Comparison of ENCODE assay signal across 26 cellular contexts in the genomic region with DNA sequence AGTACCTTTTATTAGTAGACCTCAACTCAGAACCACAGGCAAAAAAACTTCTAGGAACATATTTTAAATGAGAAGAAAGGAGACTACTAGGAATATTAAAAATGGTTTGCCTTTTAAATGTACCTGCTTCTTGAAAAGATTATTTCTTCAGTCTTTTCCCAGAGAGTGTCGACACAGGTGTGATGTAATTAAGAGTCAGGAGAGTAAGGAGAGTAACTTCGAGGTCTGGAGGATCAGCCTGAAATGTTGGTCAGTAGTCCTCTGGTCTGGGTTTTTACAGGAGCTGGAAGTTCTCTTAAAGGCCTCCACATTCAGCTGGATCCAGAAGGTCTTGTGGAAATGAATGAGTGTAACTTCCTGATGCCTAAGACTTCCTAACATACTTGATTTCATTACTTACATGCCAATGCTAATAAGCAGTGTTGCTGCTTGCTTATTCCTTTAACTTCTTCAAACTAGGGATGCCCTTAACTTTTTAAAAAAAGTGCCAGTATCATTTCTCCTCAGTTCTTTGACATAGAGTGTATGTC. TPM values are rescaled to one million over a fixed set of nuclear protein-coding genes. Genes with fewer than 3 reads are reported as not detected.
DNase-seq lines count a peak whose midpoint lies in the region; ATAC-seq and TF ChIP-seq lines count a peak whose summit lies in the region.
"Had no signal": no experiment of that assay in that cellular context is flagged by ENCODE, and none has a peak within 500 bp of the region (broad histone marks: within the 10 kb centered on the region; RNA-seq: fewer than 3 reads in every experiment).

KCTD4 (minus strand) TSS at position 345 of the 530 bp plus-strand sequence. CDS start 6,478 bp downstream, outside the sequence.

- H3K4me2 ChIP-seq in H9 (ENCODE audit: insufficient read depth, insufficient read length, low read length) = no peak within 1 kb of the TSS
- peak within 1 kb of the TSS; percentile 42 for H3K4me2 ChIP-seq in skeletal muscle satellite cell (ENCODE audit: low read length)

- no peaks in the 10 kb centered on the region for H3K27me3 ChIP-seq in H9 (ENCODE audit: insufficient read depth, low read length)
- H3K27me3 ChIP-seq in skeletal muscle satellite cell (ENCODE audit: control insufficient read depth, insufficient read depth, low read length) = no peaks in the 10 kb centered on the region
- H3K27me3 ChIP-seq: adrenal gland, MG63, tibial nerve had no signal

- CTCF ChIA-PET in WTC11 (lab: Charles Lee) = interaction anchor here (1.6 kb wide), 1 partner anchor 39 kb away, joined by 3 read pairs; no protein-coding TSS in a partner anchor

- no peaks in the 10 kb centered on the region for H3K9me3 ChIP-seq in H9 (ENCODE audit: control insufficient read depth, low read depth, low read length)
- H3K9me3 ChIP-seq in skeletal muscle satellite cell (replicated peaks; ENCODE audit: low read length) = no peaks in the 10 kb centered on the region
- H3K9me3 ChIP-seq: adrenal gland, MG63, tibial nerve had no signal

- H3K23ac ChIP-seq in H9 (ENCODE audit: insufficient read length, low read depth, low read length) = no peak within 1 kb of the TSS

- ATAC-seq in WTC11 (no peak), HG03469 (IDR thresholded peaks at IDR 0.05; ENCODE audit: unreplicated experiment) (no peak)
- ATAC-seq: esophagus mucosa; left colon; Right ventricle myocardium inferior; stimulated activated naive CD8-positive, alpha-beta T cell treated with anti-CD3 and anti-CD28 coated beads, Interleukin-15, Interleukin-2, amounts not matched to agents 100 U/mL and 50 U/mL, for 24 hours had no signal

- H3K36me3 ChIP-seq in skeletal muscle satellite cell (ENCODE audit: insufficient read depth, low read length) = peaks cover 4% of the 10 kb centered on the region
- H3K36me3 ChIP-seq: adrenal gland, tibial nerve had no signal

- peaks cover 6 to 9% of the 10 kb centered on the region in 2 experiments; a peak in 3 of 4 replicates for H3K4me1 Mint-ChIP-seq in H9
- H3K4me1 Mint-ChIP-seq in WTC11 = peaks cover 22% of the 10 kb centered on the region

- no peak within 1 kb of the TSS for H3K14ac ChIP-seq in H9 (ENCODE audit: insufficient read depth, low read length)

- H3K18ac ChIP-seq in H9 (ENCODE audit: insufficient read length, low read depth, low read length) = no peak within 1 kb of the TSS

- H3K9me3 Mint-ChIP-seq in H9 = no peaks in the 10 kb centered on the region
- H3K9me3 Mint-ChIP-seq in WTC11 = no peaks in the 10 kb centered on the region

- H3K4me3 Mint-ChIP-seq in H9 = no peak within 1 kb of the TSS
- no peak within 1 kb of the TSS for H3K4me3 Mint-ChIP-seq in WTC11
- H3K4me3 Mint-ChIP-seq: B cell, mesothelial cell of epicardium had no signal

- peaks cover 1 to 12% (median 4%) of the 10 kb centered on the region in 3 experiments; a peak in 4 of 7 replicates for H3K36me3 Mint-ChIP-seq in H9 (ENCODE audit: insufficient read depth in 1 of 3, low read depth in 3 of 3)
- H3K36me3 Mint-ChIP-seq in WTC11 = peaks cover 7% of the 10 kb centered on the region; the same call in 1 of the 2 replicates

- H2BK15ac ChIP-seq in H9 (ENCODE audit: low read depth, low read length) = no peak within 1 kb of the TSS

- no peak within 1 kb of the TSS for H2BK20ac ChIP-seq in H9 (ENCODE audit: low read depth, low read length, poor library complexity, severe bottlenecking)

- H2AK5ac ChIP-seq in H9 (ENCODE audit: insufficient read length, low read length) = no peak within 1 kb of the TSS

- no peaks in the 10 kb centered on the region for H3K23me2 ChIP-seq in H9 (ENCODE audit: insufficient read length, low read depth, low read length, poor library complexity, severe bottlenecking)

- H3K27ac Mint-ChIP-seq in H9 (peak within 1 kb of the TSS in 2 of 3 experiments; percentile 19 to 40; a peak in 3 of 7 replicates), WTC11 (peak within 1 kb of the TSS; percentile 15; the same call in 1 of the 2 replicates)
- H3K27ac Mint-ChIP-seq: B cell, mesothelial cell of epicardium had no signal

- H3K27me3 Mint-ChIP-seq in H9 (ENCODE audit: low read depth) (no peaks in the 10 kb centered on the region), WTC11 (ENCODE audit: low read depth) (no peaks in the 10 kb centered on the region)
- H3K27me3 Mint-ChIP-seq: B cell had no signal

- H2BK5ac ChIP-seq in H9 (ENCODE audit: insufficient read length, low read length) = no peak within 1 kb of the TSS

- H3K27ac ChIP-seq in H9 (ENCODE audit: insufficient read length, low read depth, low read length) (no peak within 1 kb of the TSS), epithelial cell of prostate (peak within 1 kb of the TSS; percentile 37)
- H3K27ac ChIP-seq: adrenal gland, HL-60, tibial nerve had no signal

- H3K79me2 ChIP-seq in H9 (ENCODE audit: insufficient read depth, low read length) = no peaks in the 10 kb centered on the region

- H3K9ac ChIP-seq in H9 (ENCODE audit: extremely low read depth, insufficient read length, low read length) (no peak within 1 kb of the TSS), skeletal muscle satellite cell (ENCODE audit: low read depth, low read length) (no peak within 1 kb of the TSS)

- DNase-seq in H9 (no peak), WTC11 (ENCODE audit: low spot score) (no peak), epithelial cell of prostate (ENCODE audit: low read depth, low spot score) (no peak), NCI-H2227 (lab: John Stamatoyannopoulos, UW; ENCODE audit: unreplicated experiment) (no peak), G401 (ENCODE audit: low spot score) (no peak)
- DNase-seq: activated CD8-positive, alpha-beta memory T cell treated with anti-CD3 and anti-CD28 coated beads, Interleukin-2, amount 50 U/mL, for 4 hours; adrenal gland; central memory CD4-positive, alpha-beta T cell; EL; glutamatergic neuron; left colon; MG63; NCI-H1436; NCI-H69; stimulated activated CD4-positive, alpha-beta T cell treated with anti-CD3 and anti-CD28 coated beads, Interleukin-2, amount 100 ng/mL, for 48 hours; stimulated activated naive CD8-positive, alpha-beta T cell treated with anti-CD3 and anti-CD28 coated beads, Interleukin-15, Interleukin-2, amounts not matched to agents 100 U/mL and 50 U/mL, for 24 hours; T-helper 1 cell had no signal

- H3K4ac ChIP-seq in H9 (ENCODE audit: low read depth, low read length) = no peak within 1 kb of the TSS

- no peak within 1 kb of the TSS for H3K56ac ChIP-seq in H9 (ENCODE audit: insufficient read length, low read depth, low read length)

- no CpG with 5 or more reads among the region's 2 CpGs for WGBS in H9 (ENCODE audit: extremely low coverage, insufficient read length, low lambda C conversion rate)

- H2BK12ac ChIP-seq in H9 (ENCODE audit: insufficient read length, low read depth, low read length) = no peak within 1 kb of the TSS

- H3K4me3 ChIP-seq in skeletal muscle satellite cell (ENCODE audit: low read length) = no peak within 1 kb of the TSS
- H3K4me3 ChIP-seq: adrenal gland, MG63, tibial nerve had no signal

- no peak within 1 kb of the TSS for H4K8ac ChIP-seq in H9 (replicated peaks; ENCODE audit: insufficient read length, low read depth, low read length)

- H3K79me1 ChIP-seq in H9 (ENCODE audit: insufficient read depth, low read depth, low read length, poor library complexity, severe bottlenecking) = no peaks in the 10 kb centered on the region

- in situ Hi-C loops in G401 (cut with HindIII; ENCODE audit: low sequenced_read_pairs) = no loop called here

- H3K4me1 ChIP-seq in H9 (ENCODE audit: insufficient read depth, low read length) = no peaks in the 10 kb centered on the region
- peaks cover 30% of the 10 kb centered on the region for H3K4me1 ChIP-seq in skeletal muscle satellite cell (ENCODE audit: control insufficient read depth, insufficient read depth, low read length)

- no peak within 1 kb of the TSS for H4K5ac ChIP-seq in H9 (ENCODE audit: insufficient read length, low read depth, low read length)

- TF ChIP-seq CTCF in H9 (conservative IDR thresholded peaks at IDR 0.05) (no peak), WTC11 (IDR thresholded peaks at IDR 0.05) (no peak)

- H2AFZ ChIP-seq in H9 (ENCODE audit: low read length) = no peak within 1 kb of the TSS

- H4K20me1 ChIP-seq in H9 (ENCODE audit: control insufficient read depth, insufficient read depth, insufficient read length) = no peaks in the 10 kb centered on the region

- no peak within 1 kb of the TSS for H4K91ac ChIP-seq in H9 (ENCODE audit: insufficient read length, low read depth, low read length)

- POLR2A ChIA-PET in WTC11 (lab: Charles Lee) = no interaction called here

- H2BK120ac ChIP-seq in H9 (ENCODE audit: low read depth, low read length, poor library complexity, severe bottlenecking) = no peak within 1 kb of the TSS

- no peak within 1 kb of the TSS for H3T11ph ChIP-seq in H9 (ENCODE audit: low read length)

TF ChIP-seq in WTC11, 78 proteins besides CTCF, POLR2A, EP300 and RAD21 (continues in another document):
- TF ChIP-seq CBFB (CRISPR knock-in tag; IDR thresholded peaks at IDR 0.05; ENCODE audit: low read depth) = no peak
- no peak for TF ChIP-seq NFYB (CRISPR knock-in tag; conservative IDR thresholded peaks at IDR 0.05; ENCODE audit: low read depth)
- no peak for TF ChIP-seq CDX4 (CRISPR knock-in tag; IDR thresholded peaks at IDR 0.05; ENCODE audit: borderline replicate concordance)
- TF ChIP-seq, protein P1, sequence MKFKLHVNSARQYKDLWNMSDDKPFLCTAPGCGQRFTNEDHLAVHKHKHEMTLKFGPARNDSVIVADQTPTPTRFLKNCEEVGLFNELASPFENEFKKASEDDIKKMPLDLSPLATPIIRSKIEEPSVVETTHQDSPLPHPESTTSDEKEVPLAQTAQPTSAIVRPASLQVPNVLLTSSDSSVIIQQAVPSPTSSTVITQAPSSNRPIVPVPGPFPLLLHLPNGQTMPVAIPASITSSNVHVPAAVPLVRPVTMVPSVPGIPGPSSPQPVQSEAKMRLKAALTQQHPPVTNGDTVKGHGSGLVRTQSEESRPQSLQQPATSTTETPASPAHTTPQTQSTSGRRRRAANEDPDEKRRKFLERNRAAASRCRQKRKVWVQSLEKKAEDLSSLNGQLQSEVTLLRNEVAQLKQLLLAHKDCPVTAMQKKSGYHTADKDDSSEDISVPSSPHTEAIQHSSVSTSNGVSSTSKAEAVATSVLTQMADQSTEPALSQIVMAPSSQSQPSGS (CRISPR knock-in tag; IDR thresholded peaks at IDR 0.05; ENCODE audit: borderline replicate concordance, low read depth) = no peak
- TF ChIP-seq TP53 (CRISPR knock-in tag; IDR thresholded peaks at IDR 0.05) = no peak

RNA-seq across cellular contexts. Expression of gene KCTD4, which starts in this region (rescaled TPM):
- not detected in 2 replicates for total RNA-seq in H9 (2021)
- total RNA-seq in WTC11 (2021) = not detected in 3 replicates
- not detected in 2 replicates for total RNA-seq in skeletal muscle satellite cell (2012; rRNA removed)
- not detected in 2 replicates for total RNA-seq in G401 (2014; rRNA removed; shearing (Covaris generic))
- total RNA-seq: adrenal gland, B cell, esophagus mucosa, mesothelial cell of epicardium, Right ventricle myocardium inferior, skeletal muscle tissue had no signal
